Comparison of ENCODE assay signal across 8 cellular contexts in genomic region chr17:28405632-28406477, GRCh38. TPM values are rescaled to one million over a fixed set of nuclear protein-coding genes. Genes with fewer than 3 reads are reported as not detected.
DNase-seq lines count a peak whose midpoint lies in the region; ATAC-seq and TF ChIP-seq lines count a peak whose summit lies in the region.

Gene SLC46A1 (minus strand): TSS chr17:28406212. CDS start chr17:28406114, 98 bp downstream.

- H3K4me3 ChIP-seq in lower leg skin (ENCODE audit: low read depth, poor library complexity, severe bottlenecking): peak within 1 kb of the TSS; percentile 66

- TF ChIP-seq POLR2A in lower leg skin (IDR thresholded peaks at IDR 0.05): no peak

- no peak for TF ChIP-seq CTCF in lower leg skin (IDR thresholded peaks at IDR 0.05)

- DNase-seq in COR-L47 (lab: John Stamatoyannopoulos, UW): peak; percentile 67
- peak; percentile 87 for DNase-seq in NCI-H146 (lab: John Stamatoyannopoulos, UW)
- DNase-seq in dermis blood vessel endothelial cell: peak; percentile 35
- DNase-seq in lower leg skin (ENCODE audit: low spot score in 2 of 2): peak in 1 of 2 donors; percentile 88
- peak in 2 of 3 experiments; percentile 41 to 42 for DNase-seq in stimulated activated CD4-positive, alpha-beta T cell treated with anti-CD3 and anti-CD28 coated beads, TNF-alpha, amount 100 ng/mL, for 4 hours (ENCODE audit: low read depth in 3 of 3)
- no peak for DNase-seq in NCI-H226

- intact Hi-C loops in lower leg skin (cut with DNase I; ENCODE audit: low total_unique reads): no loop called here

- ATAC-seq in GM21723 (IDR thresholded peaks at IDR 0.05; ENCODE audit: unreplicated experiment): peak; percentile 66
- ATAC-seq in activated CD4-positive, CD25-positive, alpha-beta regulatory T cell treated with anti-CD3 and anti-CD28 coated beads, Interleukin-2, amount 50 U/mL, for 24 hours: peak; percentile 75 to 76

- 1 to 2% methylated on average over 26 to 47 of the region's 70 CpGs for WGBS in lower leg skin, 2 donors

RNA-seq across cellular contexts. Expression of gene SLC46A1, which starts in this region (rescaled TPM):
- total RNA-seq in dermis blood vessel endothelial cell (1.9 and 2.9 TPM in 2 replicates), lower leg skin (10 to 100 TPM in 1 of 4 donors, 1 to 10 TPM in 2, under 1 TPM in 1; 0.89 to 11.5 (median 4.5) TPM)
